Comparison of ENCODE assay signal across 2 cellular contexts in the genomic region with DNA sequence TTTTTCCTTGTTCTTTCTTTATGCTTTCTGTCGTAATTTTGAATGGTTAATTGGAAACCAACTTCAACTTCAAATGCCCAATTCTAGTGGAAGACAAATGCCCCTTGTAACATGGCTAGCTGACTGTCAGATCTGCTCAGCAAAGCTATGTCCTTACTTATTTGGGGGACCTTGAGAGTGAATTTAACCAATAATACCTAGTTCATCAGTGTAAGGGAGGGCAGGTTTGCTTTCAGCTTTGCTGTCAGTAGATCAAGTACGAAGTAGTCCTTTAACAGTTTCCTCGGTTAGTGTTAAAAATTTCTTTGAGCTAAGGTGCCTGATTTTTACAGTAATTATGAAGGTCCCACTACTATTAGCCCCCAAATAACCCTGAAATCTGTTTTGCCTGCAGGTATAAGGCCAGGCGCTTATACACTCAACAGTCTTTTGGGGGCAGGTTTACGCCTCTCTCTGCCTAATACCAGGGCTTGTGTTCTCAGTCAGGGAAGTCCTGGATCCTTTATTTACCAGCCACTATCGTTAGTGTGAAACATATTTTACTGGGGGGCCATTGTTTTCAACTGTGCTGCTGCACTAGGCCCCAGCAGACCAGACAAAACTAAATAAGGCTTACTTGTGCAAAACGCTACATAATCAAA.
TF ChIP-seq lines count a peak whose summit lies in the region.

No MANE protein-coding gene starts in this region.

TF ChIP-seq in GM23338, 12 proteins besides CTCF, POLR2A, EP300 and RAD21 (continued from another document):
- TF ChIP-seq, protein P1, sequence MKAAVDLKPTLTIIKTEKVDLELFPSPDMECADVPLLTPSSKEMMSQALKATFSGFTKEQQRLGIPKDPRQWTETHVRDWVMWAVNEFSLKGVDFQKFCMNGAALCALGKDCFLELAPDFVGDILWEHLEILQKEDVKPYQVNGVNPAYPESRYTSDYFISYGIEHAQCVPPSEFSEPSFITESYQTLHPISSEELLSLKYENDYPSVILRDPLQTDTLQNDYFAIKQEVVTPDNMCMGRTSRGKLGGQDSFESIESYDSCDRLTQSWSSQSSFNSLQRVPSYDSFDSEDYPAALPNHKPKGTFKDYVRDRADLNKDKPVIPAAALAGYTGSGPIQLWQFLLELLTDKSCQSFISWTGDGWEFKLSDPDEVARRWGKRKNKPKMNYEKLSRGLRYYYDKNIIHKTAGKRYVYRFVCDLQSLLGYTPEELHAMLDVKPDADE (IDR thresholded peaks at IDR 0.05): no peak
- TF ChIP-seq ZNF114 (CRISPR knock-in tag; IDR thresholded peaks at IDR 0.05) (no peak), POLR2AphosphoS5 (IDR thresholded peaks at IDR 0.05; ENCODE audit: low read depth) (no peak), CREB1 (CRISPR knock-in tag; IDR thresholded peaks at IDR 0.05; ENCODE audit: low read depth) (no peak), JUNB (IDR thresholded peaks at IDR 0.05; ENCODE audit: unreplicated experiment) (no peak), ZNF331 (CRISPR knock-in tag; IDR thresholded peaks at IDR 0.05; ENCODE audit: low read depth) (no peak), EZH2 (IDR thresholded peaks at IDR 0.05; ENCODE audit: low read depth, unreplicated experiment) (no peak), STAT1 (IDR thresholded peaks at IDR 0.05; ENCODE audit: unreplicated experiment) (no peak), NANOG (IDR thresholded peaks at IDR 0.05; ENCODE audit: borderline replicate concordance) (no peak)
- TF ChIP-seq, protein P2, sequence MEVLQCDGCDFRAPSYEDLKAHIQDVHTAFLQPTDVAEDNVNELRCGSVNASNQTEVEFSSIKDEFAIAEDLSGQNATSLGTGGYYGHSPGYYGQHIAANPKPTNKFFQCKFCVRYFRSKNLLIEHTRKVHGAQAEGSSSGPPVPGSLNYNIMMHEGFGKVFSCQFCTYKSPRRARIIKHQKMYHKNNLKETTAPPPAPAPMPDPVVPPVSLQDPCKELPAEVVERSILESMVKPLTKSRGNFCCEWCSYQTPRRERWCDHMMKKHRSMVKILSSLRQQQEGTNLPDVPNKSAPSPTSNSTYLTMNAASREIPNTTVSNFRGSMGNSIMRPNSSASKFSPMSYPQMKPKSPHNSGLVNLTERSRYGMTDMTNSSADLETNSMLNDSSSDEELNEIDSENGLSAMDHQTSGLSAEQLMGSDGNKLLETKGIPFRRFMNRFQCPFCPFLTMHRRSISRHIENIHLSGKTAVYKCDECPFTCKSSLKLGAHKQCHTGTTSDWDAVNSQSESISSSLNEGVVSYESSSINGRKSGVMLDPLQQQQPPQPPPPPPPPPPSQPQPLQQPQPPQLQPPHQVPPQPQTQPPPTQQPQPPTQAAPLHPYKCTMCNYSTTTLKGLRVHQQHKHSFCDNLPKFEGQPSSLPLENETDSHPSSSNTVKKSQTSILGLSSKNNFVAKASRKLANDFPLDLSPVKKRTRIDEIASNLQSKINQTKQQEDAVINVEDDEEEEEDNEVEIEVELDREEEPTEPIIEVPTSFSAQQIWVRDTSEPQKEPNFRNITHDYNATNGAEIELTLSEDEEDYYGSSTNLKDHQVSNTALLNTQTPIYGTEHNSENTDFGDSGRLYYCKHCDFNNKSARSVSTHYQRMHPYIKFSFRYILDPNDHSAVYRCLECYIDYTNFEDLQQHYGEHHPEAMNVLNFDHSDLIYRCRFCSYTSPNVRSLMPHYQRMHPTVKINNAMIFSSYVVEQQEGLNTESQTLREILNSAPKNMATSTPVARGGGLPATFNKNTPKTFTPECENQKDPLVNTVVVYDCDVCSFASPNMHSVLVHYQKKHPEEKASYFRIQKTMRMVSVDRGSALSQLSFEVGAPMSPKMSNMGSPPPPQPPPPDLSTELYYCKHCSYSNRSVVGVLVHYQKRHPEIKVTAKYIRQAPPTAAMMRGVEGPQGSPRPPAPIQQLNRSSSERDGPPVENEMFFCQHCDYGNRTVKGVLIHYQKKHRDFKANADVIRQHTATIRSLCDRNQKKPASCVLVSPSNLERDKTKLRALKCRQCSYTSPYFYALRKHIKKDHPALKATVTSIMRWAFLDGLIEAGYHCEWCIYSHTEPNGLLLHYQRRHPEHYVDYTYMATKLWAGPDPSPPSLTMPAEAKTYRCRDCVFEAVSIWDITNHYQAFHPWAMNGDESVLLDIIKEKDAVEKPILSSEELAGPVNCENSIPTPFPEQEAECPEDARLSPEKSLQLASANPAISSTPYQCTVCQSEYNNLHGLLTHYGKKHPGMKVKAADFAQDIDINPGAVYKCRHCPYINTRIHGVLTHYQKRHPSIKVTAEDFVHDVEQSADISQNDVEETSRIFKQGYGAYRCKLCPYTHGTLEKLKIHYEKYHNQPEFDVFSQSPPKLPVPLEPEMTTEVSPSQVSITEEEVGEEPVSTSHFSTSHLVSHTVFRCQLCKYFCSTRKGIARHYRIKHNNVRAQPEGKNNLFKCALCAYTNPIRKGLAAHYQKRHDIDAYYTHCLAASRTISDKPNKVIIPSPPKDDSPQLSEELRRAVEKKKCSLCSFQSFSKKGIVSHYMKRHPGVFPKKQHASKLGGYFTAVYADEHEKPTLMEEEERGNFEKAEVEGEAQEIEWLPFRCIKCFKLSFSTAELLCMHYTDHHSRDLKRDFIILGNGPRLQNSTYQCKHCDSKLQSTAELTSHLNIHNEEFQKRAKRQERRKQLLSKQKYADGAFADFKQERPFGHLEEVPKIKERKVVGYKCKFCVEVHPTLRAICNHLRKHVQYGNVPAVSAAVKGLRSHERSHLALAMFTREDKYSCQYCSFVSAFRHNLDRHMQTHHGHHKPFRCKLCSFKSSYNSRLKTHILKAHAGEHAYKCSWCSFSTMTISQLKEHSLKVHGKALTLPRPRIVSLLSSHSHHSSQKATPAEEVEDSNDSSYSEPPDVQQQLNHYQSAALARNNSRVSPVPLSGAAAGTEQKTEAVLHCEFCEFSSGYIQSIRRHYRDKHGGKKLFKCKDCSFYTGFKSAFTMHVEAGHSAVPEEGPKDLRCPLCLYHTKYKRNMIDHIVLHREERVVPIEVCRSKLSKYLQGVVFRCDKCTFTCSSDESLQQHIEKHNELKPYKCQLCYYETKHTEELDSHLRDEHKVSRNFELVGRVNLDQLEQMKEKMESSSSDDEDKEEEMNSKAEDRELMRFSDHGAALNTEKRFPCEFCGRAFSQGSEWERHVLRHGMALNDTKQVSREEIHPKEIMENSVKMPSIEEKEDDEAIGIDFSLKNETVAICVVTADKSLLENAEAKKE (CRISPR knock-in tag; IDR thresholded peaks at IDR 0.05): no peak

TF ChIP-seq in WTC11, 78 proteins besides CTCF, POLR2A, EP300 and RAD21 (continued from another document and continues in another):
- TF ChIP-seq, protein P3, sequence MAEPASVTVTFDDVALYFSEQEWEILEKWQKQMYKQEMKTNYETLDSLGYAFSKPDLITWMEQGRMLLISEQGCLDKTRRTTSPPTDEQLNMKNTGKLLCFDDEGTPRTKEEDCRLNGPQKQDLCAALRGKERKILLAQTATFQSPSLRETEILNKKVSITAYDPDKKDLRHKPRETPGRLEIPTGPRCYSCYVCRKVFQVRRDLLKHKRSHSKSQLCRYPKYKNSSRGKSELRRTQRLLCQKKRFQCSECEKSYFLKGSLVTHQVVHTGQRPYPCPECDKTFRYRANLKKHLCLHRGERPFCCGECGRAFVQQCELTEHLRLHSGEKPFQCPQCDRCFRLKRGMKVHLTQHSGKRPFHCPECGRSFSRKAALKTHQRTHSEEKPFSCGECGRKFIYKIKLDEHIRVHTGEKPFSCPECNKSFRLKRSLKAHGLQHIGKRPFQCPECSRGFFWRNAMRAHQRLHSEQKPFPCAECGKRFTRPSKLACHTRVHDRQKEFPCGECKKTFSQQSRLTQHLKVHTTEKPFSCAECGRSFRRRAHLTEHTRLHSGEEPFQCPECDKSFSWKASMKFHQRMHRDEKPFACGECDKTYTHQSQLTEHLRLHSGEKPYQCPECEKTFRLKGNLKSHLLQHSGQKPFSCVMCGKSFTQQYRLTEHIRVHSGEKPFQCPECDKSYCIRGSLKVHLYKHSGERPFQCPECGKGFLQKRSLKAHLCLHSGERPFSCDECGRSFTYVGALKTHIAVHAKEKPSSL (CRISPR knock-in tag; conservative IDR thresholded peaks at IDR 0.05): no peak
- no peak for TF ChIP-seq GABPB1 (CRISPR knock-in tag; IDR thresholded peaks at IDR 0.05)
- TF ChIP-seq, protein P4, sequence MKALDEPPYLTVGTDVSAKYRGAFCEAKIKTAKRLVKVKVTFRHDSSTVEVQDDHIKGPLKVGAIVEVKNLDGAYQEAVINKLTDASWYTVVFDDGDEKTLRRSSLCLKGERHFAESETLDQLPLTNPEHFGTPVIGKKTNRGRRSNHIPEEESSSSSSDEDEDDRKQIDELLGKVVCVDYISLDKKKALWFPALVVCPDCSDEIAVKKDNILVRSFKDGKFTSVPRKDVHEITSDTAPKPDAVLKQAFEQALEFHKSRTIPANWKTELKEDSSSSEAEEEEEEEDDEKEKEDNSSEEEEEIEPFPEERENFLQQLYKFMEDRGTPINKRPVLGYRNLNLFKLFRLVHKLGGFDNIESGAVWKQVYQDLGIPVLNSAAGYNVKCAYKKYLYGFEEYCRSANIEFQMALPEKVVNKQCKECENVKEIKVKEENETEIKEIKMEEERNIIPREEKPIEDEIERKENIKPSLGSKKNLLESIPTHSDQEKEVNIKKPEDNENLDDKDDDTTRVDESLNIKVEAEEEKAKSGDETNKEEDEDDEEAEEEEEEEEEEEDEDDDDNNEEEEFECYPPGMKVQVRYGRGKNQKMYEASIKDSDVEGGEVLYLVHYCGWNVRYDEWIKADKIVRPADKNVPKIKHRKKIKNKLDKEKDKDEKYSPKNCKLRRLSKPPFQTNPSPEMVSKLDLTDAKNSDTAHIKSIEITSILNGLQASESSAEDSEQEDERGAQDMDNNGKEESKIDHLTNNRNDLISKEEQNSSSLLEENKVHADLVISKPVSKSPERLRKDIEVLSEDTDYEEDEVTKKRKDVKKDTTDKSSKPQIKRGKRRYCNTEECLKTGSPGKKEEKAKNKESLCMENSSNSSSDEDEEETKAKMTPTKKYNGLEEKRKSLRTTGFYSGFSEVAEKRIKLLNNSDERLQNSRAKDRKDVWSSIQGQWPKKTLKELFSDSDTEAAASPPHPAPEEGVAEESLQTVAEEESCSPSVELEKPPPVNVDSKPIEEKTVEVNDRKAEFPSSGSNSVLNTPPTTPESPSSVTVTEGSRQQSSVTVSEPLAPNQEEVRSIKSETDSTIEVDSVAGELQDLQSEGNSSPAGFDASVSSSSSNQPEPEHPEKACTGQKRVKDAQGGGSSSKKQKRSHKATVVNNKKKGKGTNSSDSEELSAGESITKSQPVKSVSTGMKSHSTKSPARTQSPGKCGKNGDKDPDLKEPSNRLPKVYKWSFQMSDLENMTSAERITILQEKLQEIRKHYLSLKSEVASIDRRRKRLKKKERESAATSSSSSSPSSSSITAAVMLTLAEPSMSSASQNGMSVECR (CRISPR knock-in tag; IDR thresholded peaks at IDR 0.05; ENCODE audit: borderline replicate concordance): no peak
- no peak for TF ChIP-seq ERG (CRISPR knock-in tag; IDR thresholded peaks at IDR 0.05)
- no peak for TF ChIP-seq ZNF121 (CRISPR knock-in tag; IDR thresholded peaks at IDR 0.05)
- no peak for TF ChIP-seq ZNF281 (CRISPR knock-in tag; IDR thresholded peaks at IDR 0.05)
- TF ChIP-seq, protein P5, sequence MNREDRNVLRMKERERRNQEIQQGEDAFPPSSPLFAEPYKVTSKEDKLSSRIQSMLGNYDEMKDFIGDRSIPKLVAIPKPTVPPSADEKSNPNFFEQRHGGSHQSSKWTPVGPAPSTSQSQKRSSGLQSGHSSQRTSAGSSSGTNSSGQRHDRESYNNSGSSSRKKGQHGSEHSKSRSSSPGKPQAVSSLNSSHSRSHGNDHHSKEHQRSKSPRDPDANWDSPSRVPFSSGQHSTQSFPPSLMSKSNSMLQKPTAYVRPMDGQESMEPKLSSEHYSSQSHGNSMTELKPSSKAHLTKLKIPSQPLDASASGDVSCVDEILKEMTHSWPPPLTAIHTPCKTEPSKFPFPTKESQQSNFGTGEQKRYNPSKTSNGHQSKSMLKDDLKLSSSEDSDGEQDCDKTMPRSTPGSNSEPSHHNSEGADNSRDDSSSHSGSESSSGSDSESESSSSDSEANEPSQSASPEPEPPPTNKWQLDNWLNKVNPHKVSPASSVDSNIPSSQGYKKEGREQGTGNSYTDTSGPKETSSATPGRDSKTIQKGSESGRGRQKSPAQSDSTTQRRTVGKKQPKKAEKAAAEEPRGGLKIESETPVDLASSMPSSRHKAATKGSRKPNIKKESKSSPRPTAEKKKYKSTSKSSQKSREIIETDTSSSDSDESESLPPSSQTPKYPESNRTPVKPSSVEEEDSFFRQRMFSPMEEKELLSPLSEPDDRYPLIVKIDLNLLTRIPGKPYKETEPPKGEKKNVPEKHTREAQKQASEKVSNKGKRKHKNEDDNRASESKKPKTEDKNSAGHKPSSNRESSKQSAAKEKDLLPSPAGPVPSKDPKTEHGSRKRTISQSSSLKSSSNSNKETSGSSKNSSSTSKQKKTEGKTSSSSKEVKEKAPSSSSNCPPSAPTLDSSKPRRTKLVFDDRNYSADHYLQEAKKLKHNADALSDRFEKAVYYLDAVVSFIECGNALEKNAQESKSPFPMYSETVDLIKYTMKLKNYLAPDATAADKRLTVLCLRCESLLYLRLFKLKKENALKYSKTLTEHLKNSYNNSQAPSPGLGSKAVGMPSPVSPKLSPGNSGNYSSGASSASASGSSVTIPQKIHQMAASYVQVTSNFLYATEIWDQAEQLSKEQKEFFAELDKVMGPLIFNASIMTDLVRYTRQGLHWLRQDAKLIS (CRISPR knock-in tag; IDR thresholded peaks at IDR 0.05; ENCODE audit: borderline replicate concordance): no peak
